ENCODE assay signal across 8 cellular contexts in genomic region chr1:201511925-201512539, GRCh38. TPM values are rescaled to one million over a fixed set of nuclear protein-coding genes. Genes with fewer than 3 reads are reported as not detected.
DNase-seq lines count a peak whose midpoint lies in the region; ATAC-seq, FAIRE-seq and TF ChIP-seq lines count a peak whose summit lies in the region.

No MANE protein-coding gene starts in this region.

- peaks cover 5% of the 10 kb centered on the region for H3F3A ChIP-seq in neural progenitor cell (ENCODE audit: low read depth)

- H3K4me3 Mint-ChIP-seq in endothelial cell (ENCODE audit: unreplicated experiment), result no peak overlapping the region
- H3K4me3 Mint-ChIP-seq in neural progenitor cell, result no peak overlapping the region
- no peak overlapping the region for H3K4me3 Mint-ChIP-seq in activated naive CD8-positive, alpha-beta T cell treated with anti-CD3 and anti-CD28 coated beads, Interleukin-2, amount 50 U/mL, for 24 hours

- peak; percentile 31 for DNase-seq in GM19239 (ENCODE audit: insufficient read length, low spot score)
- peak; percentile 43 for DNase-seq in NCI-H510A (lab: John Stamatoyannopoulos, UW)
- DNase-seq in endothelial cell (ENCODE audit: low spot score), result peak; percentile 42
- DNase-seq in neural progenitor cell (ENCODE audit: low spot score), result peak; percentile 54
- DNase-seq in activated naive CD8-positive, alpha-beta T cell treated with anti-CD3 and anti-CD28 coated beads, Interleukin-2, amount 50 U/mL, for 24 hours, result no peak
- no peak for DNase-seq in AG08396 (ENCODE audit: low spot score)
- no peak for DNase-seq in stimulated activated CD4-positive, alpha-beta T cell treated with anti-CD3 and anti-CD28 coated beads, Interleukin-12 subunit alpha, Interleukin-12 subunit beta, amount 100 ng/mL, for 4 hours
- DNase-seq in activated CD4-positive, alpha-beta T cell treated with anti-CD3 and anti-CD28 coated beads for 1 hour, result no peak

- H4K20me1 ChIP-seq in neural progenitor cell (ENCODE audit: low read depth), result no peaks in the 10 kb centered on the region

- no peak for ATAC-seq in activated naive CD8-positive, alpha-beta T cell treated with anti-CD3 and anti-CD28 coated beads, Interleukin-2, amount 50 U/mL, for 24 hours

- H3K4me1 ChIP-seq in neural progenitor cell, result no peaks in the 10 kb centered on the region

- no peaks in the 10 kb centered on the region for H3K79me2 ChIP-seq in neural progenitor cell (ENCODE audit: low read depth)

- no peaks in the 10 kb centered on the region for H3K36me3 ChIP-seq in neural progenitor cell

- H3K9me3 Mint-ChIP-seq in endothelial cell (ENCODE audit: unreplicated experiment) (no peaks in the 10 kb centered on the region), neural progenitor cell (no peaks in the 10 kb centered on the region)
- H3K9me3 Mint-ChIP-seq in activated naive CD8-positive, alpha-beta T cell treated with anti-CD3 and anti-CD28 coated beads, Interleukin-2, amount 50 U/mL, for 24 hours, result no peaks in the 10 kb centered on the region

- H3K4me1 Mint-ChIP-seq in endothelial cell (ENCODE audit: unreplicated experiment) (peaks cover 47% of the 10 kb centered on the region), neural progenitor cell (peaks cover 17% of the 10 kb centered on the region)
- H3K4me1 Mint-ChIP-seq in activated naive CD8-positive, alpha-beta T cell treated with anti-CD3 and anti-CD28 coated beads, Interleukin-2, amount 50 U/mL, for 24 hours, result peaks cover 15% of the 10 kb centered on the region

- no peak overlapping the region for H3K27ac Mint-ChIP-seq in endothelial cell (ENCODE audit: unreplicated experiment)
- H3K27ac Mint-ChIP-seq in neural progenitor cell, result peak overlapping the region; percentile 23
- no peak overlapping the region for H3K27ac Mint-ChIP-seq in activated naive CD8-positive, alpha-beta T cell treated with anti-CD3 and anti-CD28 coated beads, Interleukin-2, amount 50 U/mL, for 24 hours

- H3K27me3 Mint-ChIP-seq in endothelial cell (ENCODE audit: unreplicated experiment) (peaks cover 9% of the 10 kb centered on the region), neural progenitor cell (ENCODE audit: insufficient read depth, low read depth) (peaks cover 8% of the 10 kb centered on the region)
- no peaks in the 10 kb centered on the region for H3K27me3 Mint-ChIP-seq in activated naive CD8-positive, alpha-beta T cell treated with anti-CD3 and anti-CD28 coated beads, Interleukin-2, amount 50 U/mL, for 24 hours

- peaks cover 32% of the 10 kb centered on the region for H3K27me3 ChIP-seq in neural progenitor cell

- no peak overlapping the region for H2AFZ ChIP-seq in neural progenitor cell (replicated peaks)

- no peak overlapping the region for H3K4me2 ChIP-seq in neural progenitor cell

- H3K9me3 ChIP-seq in neural progenitor cell (ENCODE audit: low read depth), result no peaks in the 10 kb centered on the region

- no peak for TF ChIP-seq CTCF in endothelial cell (IDR thresholded peaks at IDR 0.05; ENCODE audit: unreplicated experiment)
- no peak for TF ChIP-seq CTCF in neural progenitor cell (IDR thresholded peaks at IDR 0.05)

- H3K36me3 Mint-ChIP-seq in endothelial cell (ENCODE audit: low read depth, unreplicated experiment), result no peaks in the 10 kb centered on the region
- H3K36me3 Mint-ChIP-seq in neural progenitor cell, result no peaks in the 10 kb centered on the region
- H3K36me3 Mint-ChIP-seq in activated naive CD8-positive, alpha-beta T cell treated with anti-CD3 and anti-CD28 coated beads, Interleukin-2, amount 50 U/mL, for 24 hours (ENCODE audit: low read depth), result no peaks in the 10 kb centered on the region

- no peak overlapping the region for H3K27ac ChIP-seq in neural progenitor cell

- H3K9ac ChIP-seq in neural progenitor cell, result no peak overlapping the region

- FAIRE-seq in GM19239 (lab: Jason Lieb, UNC), result peak; percentile 59

- no peak overlapping the region for H3K4me3 ChIP-seq in neural progenitor cell

RNA-seq across cellular contexts. Expression of gene CSRP1, which starts 5.1 kb away (rescaled TPM):
- total RNA-seq in endothelial cell (ENCODE audit: unreplicated experiment) (111 TPM), neural progenitor cell (ENCODE audit: low replicate concordance) (2.5 and 4.1 TPM in 2 replicates)

RNA-seq across cellular contexts. Expression of gene NAV1, which starts 26.9 kb away (rescaled TPM):
- total RNA-seq in endothelial cell (ENCODE audit: unreplicated experiment) (101 TPM), neural progenitor cell (ENCODE audit: low replicate concordance) (60.7 and 83.0 TPM in 2 replicates)

RNA-seq across cellular contexts. Expression of gene PHLDA3, which starts 43.0 kb away (rescaled TPM):
- total RNA-seq in endothelial cell (ENCODE audit: unreplicated experiment), result 25.0 TPM
- total RNA-seq in neural progenitor cell (ENCODE audit: low replicate concordance), result 1.9 and 11.8 TPM in 2 replicates

Comparison
In these comparisons a context has a peak if more than half of its experiments do, and no peak if none do; other contexts are left out.
1. DNase-seq: peak in GM19239 (single experiment), NCI-H510A (single experiment), endothelial cell (single experiment) and neural progenitor cell (single experiment); none in activated naive CD8-positive, alpha-beta T cell treated with anti-CD3 and anti-CD28 coated beads, Interleukin-2, amount 50 U/mL, for 24 hours (single experiment), AG08396 (single experiment), stimulated activated CD4-positive, alpha-beta T cell treated with anti-CD3 and anti-CD28 coated beads, Interleukin-12 subunit alpha, Interleukin-12 subunit beta, amount 100 ng/mL, for 4 hours (single experiment) and activated CD4-positive, alpha-beta T cell treated with anti-CD3 and anti-CD28 coated beads for 1 hour (single experiment).
2. RNA of gene CSRP1, which starts 5.1 kb away (total RNA-seq): 111 TPM in endothelial cell (single experiment); 2.5 to 4.1 TPM in neural progenitor cell; every median in the first group is over 10 times any median in the second.